In genomic region chr22:38304526-38304925, GRCh38 we compare ENCODE assay signal across 12 cellular contexts. TPM values are rescaled to one million over a fixed set of nuclear protein-coding genes. Genes with fewer than 3 reads are reported as not detected.
DNase-seq lines count a peak whose midpoint lies in the region; TF ChIP-seq lines count a peak whose summit lies in the region.
"Had no signal": no experiment of that assay in that cellular context is flagged by ENCODE, and none has a peak within 500 bp of the region (broad histone marks: within the 10 kb centered on the region; RNA-seq: fewer than 3 reads in every experiment).

No MANE protein-coding gene starts in this region.

- DNase-seq in A673 (ENCODE audit: low spot score) (peak; percentile 58), WERI-Rb-1 (no peak), fibroblast of lung (ENCODE audit: low read depth in 2 of 2) (no peak), trophoblast cell (peak in 1 of 2 donors; percentile 60), CD14-positive monocyte (ENCODE audit: low spot score) (no peak), NCI-H510A treated with DMSO at 0.1 percent for 48 hours (lab: John Stamatoyannopoulos, UW) (no peak), NCI-H2081 treated with DMSO at 0.1 percent for 48 hours (lab: John Stamatoyannopoulos, UW) (no peak)
- DNase-seq in stimulated activated CD4-positive, alpha-beta T cell treated with anti-CD3 and anti-CD28 coated beads, Interleukin-15, amount 100 ng/mL, for 24 hours: no peak
- DNase-seq: EL, midbrain, NCI-H2171 treated with DMSO at 0.1 percent for 48 hours had no signal

- H3K4me1 ChIP-seq in A673 (ENCODE audit: insufficient read depth, low read length, poor library complexity, severe bottlenecking) (peaks cover 29% of the 10 kb centered on the region), fibroblast of lung (ENCODE audit: control insufficient read depth, extremely low read depth, insufficient read depth, low read length) (peaks cover 29% of the 10 kb centered on the region), trophoblast cell (ENCODE audit: control insufficient read depth in 1 of 2, insufficient read depth in 2 of 2, low read length in 2 of 2) (peaks cover 17 to 22% of the 10 kb centered on the region in 2 experiments)

- peaks cover 48 to 65% of the 10 kb centered on the region in 2 donors for H3K36me3 Mint-ChIP-seq in CD14-positive monocyte

- H3K9ac ChIP-seq in fibroblast of lung (ENCODE audit: insufficient read depth, low read length): no peak overlapping the region
- H3K9ac ChIP-seq in trophoblast cell (ENCODE audit: low read length): no peak overlapping the region

- H2AK5ac ChIP-seq in trophoblast cell (ENCODE audit: low read length): no peak overlapping the region

- H3K9me3 Mint-ChIP-seq in CD14-positive monocyte: no peaks in the 10 kb centered on the region
- H3K9me3 Mint-ChIP-seq: activated naive CD4-positive, alpha-beta T cell treated with anti-CD3 and anti-CD28 coated beads, Interleukin-2, amount 50 U/mL, for 24 hours had no signal

- no peak overlapping the region for H3K4me3 Mint-ChIP-seq in CD14-positive monocyte
- H3K4me3 Mint-ChIP-seq: activated naive CD4-positive, alpha-beta T cell treated with anti-CD3 and anti-CD28 coated beads, Interleukin-2, amount 50 U/mL, for 24 hours had no signal

- CTCF ChIA-PET in A673 (lab: Charles Lee): interaction anchor here (0.6 kb wide), 1 partner anchor 464 kb away, joined by 4 read pairs; no protein-coding TSS in a partner anchor

- H3K79me2 ChIP-seq in fibroblast of lung (ENCODE audit: control insufficient read depth, insufficient read depth, low read length) (peaks cover 88% of the 10 kb centered on the region), trophoblast cell (ENCODE audit: control insufficient read depth, insufficient read depth, low read length, poor library complexity) (peaks cover 16% of the 10 kb centered on the region)

- H3K9me3 ChIP-seq in A673 (ENCODE audit: low read depth, low read length, poor library complexity, severe bottlenecking) (no peaks in the 10 kb centered on the region), WERI-Rb-1 (ENCODE audit: severe bottlenecking) (no peaks in the 10 kb centered on the region), fibroblast of lung (ENCODE audit: control insufficient read depth, insufficient read depth, low read depth, low read length) (no peaks in the 10 kb centered on the region), trophoblast cell (ENCODE audit: insufficient read depth, low read depth, low read length) (no peaks in the 10 kb centered on the region)

- H2BK120ac ChIP-seq in trophoblast cell (ENCODE audit: insufficient read depth, low read length, poor library complexity): no peak overlapping the region

- no peak overlapping the region for H4K8ac ChIP-seq in trophoblast cell (ENCODE audit: low read depth, low read length)

- H3K18ac ChIP-seq in trophoblast cell (ENCODE audit: low read length): no peak overlapping the region

- H2BK5ac ChIP-seq in trophoblast cell (ENCODE audit: low read depth, low read length, poor library complexity): no peak overlapping the region

- H3K14ac ChIP-seq in trophoblast cell (ENCODE audit: low read length): no peak overlapping the region

- H4K91ac ChIP-seq in trophoblast cell (ENCODE audit: low read depth, low read length): no peak overlapping the region

- intact Hi-C loops in A673 (cut with micrococcal nuclease; ENCODE audit: unreplicated experiment) (no loop called here), CD14-positive monocyte (cut with micrococcal nuclease) (no loop called here)

- H3K36me3 ChIP-seq in A673 (ENCODE audit: insufficient read depth, low read length, poor library complexity, severe bottlenecking): peaks cover 68% of the 10 kb centered on the region
- peaks cover 87% of the 10 kb centered on the region for H3K36me3 ChIP-seq in WERI-Rb-1
- H3K36me3 ChIP-seq in fibroblast of lung (ENCODE audit: control insufficient read depth, insufficient read depth, low read length): peaks cover 37% of the 10 kb centered on the region
- H3K36me3 ChIP-seq in trophoblast cell (ENCODE audit: control insufficient read depth in 1 of 2, insufficient read depth in 2 of 2, low read length in 2 of 2): peaks cover 66 to 73% of the 10 kb centered on the region in 2 experiments

- H4K20me1 ChIP-seq in fibroblast of lung (ENCODE audit: control insufficient read depth, extremely low read depth, insufficient read depth, low read length): peaks cover 7% of the 10 kb centered on the region

- H2AFZ ChIP-seq in fibroblast of lung (ENCODE audit: low read length) (no peak overlapping the region), trophoblast cell (ENCODE audit: insufficient read depth, low read length, poor library complexity) (no peak overlapping the region)

- H3K4me2 ChIP-seq in fibroblast of lung (ENCODE audit: extremely low read depth, insufficient read depth, low read length) (no peak overlapping the region), trophoblast cell (ENCODE audit: low read length) (no peak overlapping the region)

- TF ChIP-seq CTCF in A673 (conservative IDR thresholded peaks at IDR 0.05; ENCODE audit: low read depth, low read length) (no peak), WERI-Rb-1 (IDR thresholded peaks at IDR 0.05; ENCODE audit: low read depth, low read length) (0 out of 2 replicates have a peak, but pooled peaks have one; percentile 2), fibroblast of lung (conservative IDR thresholded peaks at IDR 0.05 in 1 of 2, IDR thresholded peaks at IDR 0.05 in 1 of 2; ENCODE audit: low read depth in 1 of 2, low read length in 2 of 2) (no peak), CD14-positive monocyte (IDR thresholded peaks at IDR 0.05) (no peak)

- H4K12ac ChIP-seq in trophoblast cell (ENCODE audit: low read depth, low read length): no peak overlapping the region

- H3K4me1 Mint-ChIP-seq in CD14-positive monocyte: peaks cover 23% of the 10 kb centered on the region

- H3K27ac Mint-ChIP-seq in CD14-positive monocyte: peak overlapping the region in 1 of 7 donors; percentile 43
- H3K27ac Mint-ChIP-seq: activated naive CD4-positive, alpha-beta T cell treated with anti-CD3 and anti-CD28 coated beads, Interleukin-2, amount 50 U/mL, for 24 hours had no signal

- H3K4me3 ChIP-seq in A673 (ENCODE audit: low read depth, low read length, poor library complexity, severe bottlenecking): no peak overlapping the region
- H3K4me3 ChIP-seq in WERI-Rb-1 (ENCODE audit: low read depth, low read length): no peak overlapping the region
- H3K4me3 ChIP-seq in fibroblast of lung (replicated peaks in 1 of 4; ENCODE audit: control extremely low read depth in 1 of 4, insufficient read depth in 1 of 4, low read depth in 3 of 4, low read length in 4 of 4): no peak overlapping the region
- H3K4me3 ChIP-seq in trophoblast cell (ENCODE audit: low read depth, low read length): no peak overlapping the region

- H3K27me3 ChIP-seq in A673 (replicated peaks; ENCODE audit: insufficient read depth, low read depth, low read length, poor library complexity) (no peaks in the 10 kb centered on the region), WERI-Rb-1 (ENCODE audit: insufficient read depth, low read depth, severe bottlenecking) (no peaks in the 10 kb centered on the region), fibroblast of lung (ENCODE audit: control insufficient read depth, insufficient read depth, low read length) (no peaks in the 10 kb centered on the region), trophoblast cell (ENCODE audit: insufficient read depth, low read length) (no peaks in the 10 kb centered on the region)

- POLR2A ChIA-PET in A673 (lab: Charles Lee; ENCODE audit: low non-redundant PET): interaction anchor here (0.6 kb wide), 1 partner anchor 35 kb away, joined by 11 read pairs; no protein-coding TSS in a partner anchor

- H3K27me3 Mint-ChIP-seq in CD14-positive monocyte (ENCODE audit: low read depth in 3 of 3): peaks cover 0 to 1% (median 0%) of the 10 kb centered on the region in 3 donors
- H3K27me3 Mint-ChIP-seq: activated naive CD4-positive, alpha-beta T cell treated with anti-CD3 and anti-CD28 coated beads, Interleukin-2, amount 50 U/mL, for 24 hours had no signal

- no TSS peak for BruUV-seq in A673 (replicated peaks; lab: Mats Ljungman, UMichigan)

- no peak overlapping the region for H2BK12ac ChIP-seq in trophoblast cell (ENCODE audit: low read length)

- H3K23ac ChIP-seq in trophoblast cell (ENCODE audit: low read length): no peak overlapping the region

- H3K4ac ChIP-seq in trophoblast cell (ENCODE audit: low read depth, low read length): peak overlapping the region; percentile 66

- WGBS in trophoblast cell (ENCODE audit: extremely low coverage, insufficient coverage, insufficient read length): no CpG with 5 or more reads among the region's 13 CpGs

- H3K79me1 ChIP-seq in trophoblast cell (ENCODE audit: low read length): peaks cover 5% of the 10 kb centered on the region

- H3K27ac ChIP-seq in A673 (ENCODE audit: low read depth, low read length, poor library complexity, severe bottlenecking) (peak overlapping the region; percentile 51), WERI-Rb-1 (no peak overlapping the region), fibroblast of lung (ENCODE audit: insufficient read depth, low read length) (peak overlapping the region; percentile 36), trophoblast cell (ENCODE audit: low read depth, low read length) (no peak overlapping the region)

RNA-seq across cellular contexts. Expression of gene CSNK1E, which starts 12.7 kb away (rescaled TPM):
- total RNA-seq in A673 (2021): 196 and 200 TPM in 2 replicates
- 85.0 and 99.3 TPM in 2 replicates for total RNA-seq in fibroblast of lung
- 121 and 145 TPM in 2 replicates for polyA plus RNA-seq in fibroblast of lung
- 93.6 and 106 TPM in 2 replicates for polyA plus RNA-seq in fibroblast of lung (2012)
- polyA minus RNA-seq in fibroblast of lung (ENCODE audit: low replicate concordance): 160 and 250 TPM in 2 replicates
- polyA plus RNA-seq in trophoblast cell (2013): 172 and 176 TPM in 2 replicates
- 1 to 10 TPM; 1.9 to 3.1 TPM for polyA plus RNA-seq in CD14-positive monocyte

RNA-seq across cellular contexts. Expression of gene TMEM184B, which starts 31.7 kb away (rescaled TPM):
- total RNA-seq in A673 (2021): 45.6 and 50.9 TPM in 2 replicates
- total RNA-seq in fibroblast of lung: 19.5 and 28.2 TPM in 2 replicates
- polyA plus RNA-seq in fibroblast of lung: 37.2 and 40.3 TPM in 2 replicates
- 55.8 and 60.3 TPM in 2 replicates for polyA plus RNA-seq in fibroblast of lung (2012)
- polyA minus RNA-seq in fibroblast of lung (ENCODE audit: low replicate concordance): 82.2 and 114 TPM in 2 replicates
- polyA plus RNA-seq in trophoblast cell (2013): 88.3 and 94.8 TPM in 2 replicates
- polyA plus RNA-seq in CD14-positive monocyte: 10 to 100 TPM in 1 of 2 donors, 1 to 10 TPM in 1; 7.4 to 10.6 TPM

Comparison
In these comparisons a context has a peak if more than half of its experiments do, and no peak if none do; other contexts are left out.
1. H3K27ac ChIP-seq: peak in A673 (single experiment) and fibroblast of lung (single experiment); none in WERI-Rb-1 (single experiment) and trophoblast cell (single experiment).